In genomic region chr22:36374603-36375024, GRCh38 we compare ENCODE assay signal across 1 cellular context.
TF ChIP-seq lines count a peak whose summit lies in the region.

No MANE protein-coding gene starts in this region.

TF ChIP-seq in H1, 55 proteins besides CTCF, POLR2A, EP300 and RAD21 (continued from another document):
- TF ChIP-seq, protein P1, sequence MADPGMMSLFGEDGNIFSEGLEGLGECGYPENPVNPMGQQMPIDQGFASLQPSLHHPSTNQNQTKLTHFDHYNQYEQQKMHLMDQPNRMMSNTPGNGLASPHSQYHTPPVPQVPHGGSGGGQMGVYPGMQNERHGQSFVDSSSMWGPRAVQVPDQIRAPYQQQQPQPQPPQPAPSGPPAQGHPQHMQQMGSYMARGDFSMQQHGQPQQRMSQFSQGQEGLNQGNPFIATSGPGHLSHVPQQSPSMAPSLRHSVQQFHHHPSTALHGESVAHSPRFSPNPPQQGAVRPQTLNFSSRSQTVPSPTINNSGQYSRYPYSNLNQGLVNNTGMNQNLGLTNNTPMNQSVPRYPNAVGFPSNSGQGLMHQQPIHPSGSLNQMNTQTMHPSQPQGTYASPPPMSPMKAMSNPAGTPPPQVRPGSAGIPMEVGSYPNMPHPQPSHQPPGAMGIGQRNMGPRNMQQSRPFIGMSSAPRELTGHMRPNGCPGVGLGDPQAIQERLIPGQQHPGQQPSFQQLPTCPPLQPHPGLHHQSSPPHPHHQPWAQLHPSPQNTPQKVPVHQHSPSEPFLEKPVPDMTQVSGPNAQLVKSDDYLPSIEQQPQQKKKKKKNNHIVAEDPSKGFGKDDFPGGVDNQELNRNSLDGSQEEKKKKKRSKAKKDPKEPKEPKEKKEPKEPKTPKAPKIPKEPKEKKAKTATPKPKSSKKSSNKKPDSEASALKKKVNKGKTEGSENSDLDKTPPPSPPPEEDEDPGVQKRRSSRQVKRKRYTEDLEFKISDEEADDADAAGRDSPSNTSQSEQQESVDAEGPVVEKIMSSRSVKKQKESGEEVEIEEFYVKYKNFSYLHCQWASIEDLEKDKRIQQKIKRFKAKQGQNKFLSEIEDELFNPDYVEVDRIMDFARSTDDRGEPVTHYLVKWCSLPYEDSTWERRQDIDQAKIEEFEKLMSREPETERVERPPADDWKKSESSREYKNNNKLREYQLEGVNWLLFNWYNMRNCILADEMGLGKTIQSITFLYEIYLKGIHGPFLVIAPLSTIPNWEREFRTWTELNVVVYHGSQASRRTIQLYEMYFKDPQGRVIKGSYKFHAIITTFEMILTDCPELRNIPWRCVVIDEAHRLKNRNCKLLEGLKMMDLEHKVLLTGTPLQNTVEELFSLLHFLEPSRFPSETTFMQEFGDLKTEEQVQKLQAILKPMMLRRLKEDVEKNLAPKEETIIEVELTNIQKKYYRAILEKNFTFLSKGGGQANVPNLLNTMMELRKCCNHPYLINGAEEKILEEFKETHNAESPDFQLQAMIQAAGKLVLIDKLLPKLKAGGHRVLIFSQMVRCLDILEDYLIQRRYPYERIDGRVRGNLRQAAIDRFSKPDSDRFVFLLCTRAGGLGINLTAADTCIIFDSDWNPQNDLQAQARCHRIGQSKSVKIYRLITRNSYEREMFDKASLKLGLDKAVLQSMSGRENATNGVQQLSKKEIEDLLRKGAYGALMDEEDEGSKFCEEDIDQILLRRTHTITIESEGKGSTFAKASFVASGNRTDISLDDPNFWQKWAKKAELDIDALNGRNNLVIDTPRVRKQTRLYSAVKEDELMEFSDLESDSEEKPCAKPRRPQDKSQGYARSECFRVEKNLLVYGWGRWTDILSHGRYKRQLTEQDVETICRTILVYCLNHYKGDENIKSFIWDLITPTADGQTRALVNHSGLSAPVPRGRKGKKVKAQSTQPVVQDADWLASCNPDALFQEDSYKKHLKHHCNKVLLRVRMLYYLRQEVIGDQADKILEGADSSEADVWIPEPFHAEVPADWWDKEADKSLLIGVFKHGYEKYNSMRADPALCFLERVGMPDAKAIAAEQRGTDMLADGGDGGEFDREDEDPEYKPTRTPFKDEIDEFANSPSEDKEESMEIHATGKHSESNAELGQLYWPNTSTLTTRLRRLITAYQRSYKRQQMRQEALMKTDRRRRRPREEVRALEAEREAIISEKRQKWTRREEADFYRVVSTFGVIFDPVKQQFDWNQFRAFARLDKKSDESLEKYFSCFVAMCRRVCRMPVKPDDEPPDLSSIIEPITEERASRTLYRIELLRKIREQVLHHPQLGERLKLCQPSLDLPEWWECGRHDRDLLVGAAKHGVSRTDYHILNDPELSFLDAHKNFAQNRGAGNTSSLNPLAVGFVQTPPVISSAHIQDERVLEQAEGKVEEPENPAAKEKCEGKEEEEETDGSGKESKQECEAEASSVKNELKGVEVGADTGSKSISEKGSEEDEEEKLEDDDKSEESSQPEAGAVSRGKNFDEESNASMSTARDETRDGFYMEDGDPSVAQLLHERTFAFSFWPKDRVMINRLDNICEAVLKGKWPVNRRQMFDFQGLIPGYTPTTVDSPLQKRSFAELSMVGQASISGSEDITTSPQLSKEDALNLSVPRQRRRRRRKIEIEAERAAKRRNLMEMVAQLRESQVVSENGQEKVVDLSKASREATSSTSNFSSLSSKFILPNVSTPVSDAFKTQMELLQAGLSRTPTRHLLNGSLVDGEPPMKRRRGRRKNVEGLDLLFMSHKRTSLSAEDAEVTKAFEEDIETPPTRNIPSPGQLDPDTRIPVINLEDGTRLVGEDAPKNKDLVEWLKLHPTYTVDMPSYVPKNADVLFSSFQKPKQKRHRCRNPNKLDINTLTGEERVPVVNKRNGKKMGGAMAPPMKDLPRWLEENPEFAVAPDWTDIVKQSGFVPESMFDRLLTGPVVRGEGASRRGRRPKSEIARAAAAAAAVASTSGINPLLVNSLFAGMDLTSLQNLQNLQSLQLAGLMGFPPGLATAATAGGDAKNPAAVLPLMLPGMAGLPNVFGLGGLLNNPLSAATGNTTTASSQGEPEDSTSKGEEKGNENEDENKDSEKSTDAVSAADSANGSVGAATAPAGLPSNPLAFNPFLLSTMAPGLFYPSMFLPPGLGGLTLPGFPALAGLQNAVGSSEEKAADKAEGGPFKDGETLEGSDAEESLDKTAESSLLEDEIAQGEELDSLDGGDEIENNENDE (IDR thresholded peaks at IDR 0.05; ENCODE audit: insufficient replicate concordance, low read length) = no peak
- TF ChIP-seq CREB1 (IDR thresholded peaks at IDR 0.05) (no peak), SUZ12 (IDR thresholded peaks at IDR 0.05; ENCODE audit: low read length) (no peak), EGR1 (IDR thresholded peaks at IDR 0.05; ENCODE audit: borderline replicate concordance, low read depth, low read length) (no peak), TBP (IDR thresholded peaks at IDR 0.05; ENCODE audit: low read depth, low read length) (no peak), CBX8 (IDR thresholded peaks at IDR 0.05; ENCODE audit: borderline replicate concordance, low read depth, low read length) (no peak), CHD2 (IDR thresholded peaks at IDR 0.05; ENCODE audit: low read length) (no peak)
